In the genomic region with DNA sequence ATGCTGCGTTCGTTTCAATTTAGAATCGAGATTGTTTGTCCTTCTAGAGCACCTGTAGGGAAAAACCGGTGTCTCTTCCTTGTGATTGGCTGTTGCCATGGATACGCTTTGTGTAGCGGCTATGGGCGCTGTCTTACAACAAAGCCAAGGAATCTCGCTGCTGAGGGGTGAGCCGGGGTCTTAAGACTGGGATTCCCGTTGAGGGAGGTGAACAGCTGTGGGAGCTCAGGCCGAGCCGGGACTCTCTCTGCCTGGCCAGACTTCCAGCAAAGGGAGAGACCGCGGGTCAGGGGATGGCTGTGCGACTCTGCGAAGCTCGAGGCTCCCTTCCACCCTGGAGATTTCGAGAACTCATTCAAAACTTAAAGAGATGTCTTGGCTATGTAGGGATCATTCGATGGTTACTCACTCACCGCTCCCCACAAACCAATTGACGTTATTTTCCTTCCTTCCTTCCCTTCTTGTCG, we compare ENCODE assay signal across 1 cellular context.
TF ChIP-seq lines count a peak whose summit lies in the region.

Gene LRRIQ1, plus strand, starts transcription at position 111 of the 467 bp plus-strand sequence. CDS start 1,826 bp downstream, outside the sequence.
Gene TSPAN19, minus strand, starts transcription at position 37 of the 467 bp plus-strand sequence. CDS start 6,331 bp downstream, outside the sequence.

TF ChIP-seq in SK-N-SH, 30 proteins besides CTCF, POLR2A, EP300 and RAD21 (continued from another document):
- no peak for TF ChIP-seq IRF3 (IDR thresholded peaks at IDR 0.05; ENCODE audit: low read depth, low read length)
- no peak for TF ChIP-seq EZH2phosphoT487 (IDR thresholded peaks at IDR 0.05; ENCODE audit: borderline replicate concordance, low read depth)
- no peak for TF ChIP-seq FOSL2 (IDR thresholded peaks at IDR 0.05; ENCODE audit: borderline replicate concordance, low read depth)
- no peak for TF ChIP-seq NRF1 (IDR thresholded peaks at IDR 0.05; ENCODE audit: low read depth, low read length)
- TF ChIP-seq POLR2AphosphoS5 (IDR thresholded peaks at IDR 0.05; ENCODE audit: low read depth, low read length): no peak
- TF ChIP-seq TCF12 (IDR thresholded peaks at IDR 0.05): no peak
- TF ChIP-seq RXRA (IDR thresholded peaks at IDR 0.05; ENCODE audit: borderline replicate concordance, low read depth): no peak
- no peak for TF ChIP-seq NFIC (IDR thresholded peaks at IDR 0.05; ENCODE audit: borderline replicate concordance)
- peak; percentile 81 for TF ChIP-seq YY1 (IDR thresholded peaks at IDR 0.05; ENCODE audit: low read depth)
- no peak for TF ChIP-seq PBX3 (IDR thresholded peaks at IDR 0.05)
- TF ChIP-seq, protein P1, sequence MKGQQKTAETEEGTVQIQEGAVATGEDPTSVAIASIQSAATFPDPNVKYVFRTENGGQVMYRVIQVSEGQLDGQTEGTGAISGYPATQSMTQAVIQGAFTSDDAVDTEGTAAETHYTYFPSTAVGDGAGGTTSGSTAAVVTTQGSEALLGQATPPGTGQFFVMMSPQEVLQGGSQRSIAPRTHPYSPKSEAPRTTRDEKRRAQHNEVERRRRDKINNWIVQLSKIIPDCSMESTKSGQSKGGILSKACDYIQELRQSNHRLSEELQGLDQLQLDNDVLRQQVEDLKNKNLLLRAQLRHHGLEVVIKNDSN (IDR thresholded peaks at IDR 0.05; ENCODE audit: borderline replicate concordance, low read depth): no peak
- TF ChIP-seq TEAD4 (IDR thresholded peaks at IDR 0.05; ENCODE audit: borderline replicate concordance, insufficient read depth): no peak
- no peak for TF ChIP-seq SMC3 (IDR thresholded peaks at IDR 0.05; ENCODE audit: low read depth, low read length)
- TF ChIP-seq RCOR1 (IDR thresholded peaks at IDR 0.05; ENCODE audit: low read length): 0 out of 2 replicates have a peak, but pooled peaks have one; percentile 25
- peak; percentile 96 for TF ChIP-seq SIN3A (IDR thresholded peaks at IDR 0.05; ENCODE audit: borderline replicate concordance, low read depth, low read length)
